ENCODE assay signal across 8 cellular contexts in genomic region chr1:120257055-120257786, GRCh38.
A peak's percentile ranks its signal among the peaks of the same experiment; 100 is the strongest.
DNase-seq lines count a peak whose midpoint lies in the region; ATAC-seq, FAIRE-seq and TF ChIP-seq lines count a peak whose summit lies in the region.
"Not testable (repeated sequence)": the region's sequence is repeated elsewhere in the genome, so short reads cannot be mapped to it uniquely, and the experiment has no call there.

No MANE protein-coding gene starts in this region.

- CTCF ChIA-PET in HCT116 (lab: Charles Lee); activated CD8-positive, alpha-beta T cell treated with anti-CD3 and anti-CD28 coated beads for 36 hours (lab: Charles Lee); K562 (lab: Yijun Ruan, JAX; ENCODE audit: low intra/inter-chr PET ratio): not testable (repeated sequence)

- H3K9me3 Mint-ChIP-seq in activated CD8-positive, alpha-beta T cell treated with anti-CD3 and anti-CD28 coated beads for 36 hours; activated T-helper 17 cell treated with anti-CD3 and anti-CD28 coated beads, Interleukin-2, amount 50 U/mL, for 72 hours: not testable (repeated sequence)

- not testable (repeated sequence) for H2AFZ ChIP-seq in HCT116 (ENCODE audit: low read depth, low read length, poor library complexity, severe bottlenecking); K562 (ENCODE audit: low read depth, low read length)

- in situ Hi-C loops in K562 (cut with MboI) = not testable (repeated sequence)

- not testable (repeated sequence) for H3K4me1 Mint-ChIP-seq in activated CD8-positive, alpha-beta T cell treated with anti-CD3 and anti-CD28 coated beads for 36 hours (ENCODE audit: low read depth); activated T-helper 17 cell treated with anti-CD3 and anti-CD28 coated beads, Interleukin-2, amount 50 U/mL, for 72 hours

- not testable (repeated sequence) for H3K36me3 ChIP-seq in HCT116 (ENCODE audit: control insufficient read depth in 1 of 2, insufficient read depth in 2 of 2, low read length in 2 of 2); RWPE2 (ENCODE audit: low read depth); K562 (ENCODE audit: control insufficient read depth, insufficient read depth, low read length); heart right ventricle; psoas muscle (ENCODE audit: insufficient read depth in 1 of 2, low read depth in 1 of 2)

- H3K9me1 ChIP-seq in K562 (ENCODE audit: control insufficient read depth, insufficient read depth, low read length) = not testable (repeated sequence)

- H4K20me1 ChIP-seq in HCT116 (ENCODE audit: insufficient read depth); K562 (replicated peaks; ENCODE audit: control insufficient read depth, insufficient read depth, low read length): not testable (repeated sequence)

- not testable (repeated sequence) for H3K9ac ChIP-seq in HCT116 (ENCODE audit: low read length); K562 (ENCODE audit: insufficient read depth in 1 of 2, low read depth in 2 of 2, low read length in 2 of 2)

- not testable (repeated sequence) for H3K4me3 Mint-ChIP-seq in activated CD8-positive, alpha-beta T cell treated with anti-CD3 and anti-CD28 coated beads for 36 hours; activated T-helper 17 cell treated with anti-CD3 and anti-CD28 coated beads, Interleukin-2, amount 50 U/mL, for 72 hours

- not testable (repeated sequence) for TF ChIP-seq POLR2A in HCT116 (IDR thresholded peaks at IDR 0.05; ENCODE audit: borderline replicate concordance, extremely low read depth, insufficient read depth, insufficient read length); K562 (conservative IDR thresholded peaks at IDR 0.05)

- not testable (repeated sequence) for DNase-seq in HCT116 (ENCODE audit: low read depth, low spot score); RWPE2 (ENCODE audit: low spot score); activated CD8-positive, alpha-beta T cell treated with anti-CD3 and anti-CD28 coated beads for 36 hours; K562 (ENCODE audit: extremely low read depth in 1 of 4, low spot score in 3 of 4); heart right ventricle; psoas muscle; stimulated activated naive CD8-positive, alpha-beta T cell treated with anti-CD3 and anti-CD28 coated beads, Interleukin-15, Interleukin-2, amounts not matched to agents 100 U/mL and 50 U/mL, for 24 hours

- H3K4me1 ChIP-seq in HCT116 (ENCODE audit: control insufficient read depth in 1 of 2, insufficient read depth in 2 of 2, low read length in 2 of 2); RWPE2 (ENCODE audit: insufficient read depth, poor library complexity, severe bottlenecking); K562 (replicated peaks in 1 of 2; ENCODE audit: control insufficient read depth in 2 of 2, insufficient read depth in 2 of 2, low read length in 2 of 2); heart right ventricle; psoas muscle: not testable (repeated sequence)

- not testable (repeated sequence) for H3K4me3 ChIP-seq in HCT116 (replicated peaks in 1 of 2; ENCODE audit: low read depth in 1 of 2, low read length in 2 of 2); RWPE2 (ENCODE audit: severe bottlenecking); K562; heart right ventricle; psoas muscle

- FAIRE-seq in K562 (lab: Jason Lieb, UNC) = not testable (repeated sequence)

- intact Hi-C loops in HCT116 (cut with micrococcal nuclease); activated CD8-positive, alpha-beta T cell treated with anti-CD3 and anti-CD28 coated beads for 36 hours (cut with micrococcal nuclease); K562 (cut with micrococcal nuclease); heart right ventricle (cut with DNase I); psoas muscle (cut with DNase I): not testable (repeated sequence)

- not testable (repeated sequence) for H3K27ac ChIP-seq in HCT116 (ENCODE audit: low read depth, low read length); RWPE2 (ENCODE audit: poor library complexity, severe bottlenecking); K562 (ENCODE audit: extremely low read depth, low read depth, low read length); heart right ventricle; psoas muscle

- not testable (repeated sequence) for H3K36me3 Mint-ChIP-seq in activated CD8-positive, alpha-beta T cell treated with anti-CD3 and anti-CD28 coated beads for 36 hours (ENCODE audit: low read depth); activated T-helper 17 cell treated with anti-CD3 and anti-CD28 coated beads, Interleukin-2, amount 50 U/mL, for 72 hours (ENCODE audit: low read depth)

- not testable (repeated sequence) for H3K79me2 ChIP-seq in HCT116 (ENCODE audit: insufficient read depth, low read length); K562 (ENCODE audit: control insufficient read depth, insufficient read depth, low read length)

- not testable (repeated sequence) for H3K27ac Mint-ChIP-seq in activated CD8-positive, alpha-beta T cell treated with anti-CD3 and anti-CD28 coated beads for 36 hours; activated T-helper 17 cell treated with anti-CD3 and anti-CD28 coated beads, Interleukin-2, amount 50 U/mL, for 72 hours

- H3K9me3 ChIP-seq in HCT116 (ENCODE audit: control insufficient read depth in 1 of 2, insufficient read depth in 1 of 2, low read depth in 1 of 2, low read length in 2 of 2); RWPE2 (ENCODE audit: severe bottlenecking); K562 (replicated peaks; ENCODE audit: control insufficient read depth, insufficient read depth, low read depth, low read length); heart right ventricle; psoas muscle: not testable (repeated sequence)

- not testable (repeated sequence) for TF ChIP-seq RAD21 in HCT116 (IDR thresholded peaks at IDR 0.05; ENCODE audit: low read depth); K562 (CRISPR knock-in tag; conservative IDR thresholded peaks at IDR 0.05 in 1 of 2, IDR thresholded peaks at IDR 0.05 in 1 of 2)

- H3K27me3 Mint-ChIP-seq in activated CD8-positive, alpha-beta T cell treated with anti-CD3 and anti-CD28 coated beads for 36 hours; activated T-helper 17 cell treated with anti-CD3 and anti-CD28 coated beads, Interleukin-2, amount 50 U/mL, for 72 hours: not testable (repeated sequence)

- POLR2A ChIA-PET in HCT116 (lab: Charles Lee); activated CD8-positive, alpha-beta T cell treated with anti-CD3 and anti-CD28 coated beads for 36 hours (lab: Charles Lee); K562 (lab: Yijun Ruan, JAX): not testable (repeated sequence)

- TF ChIP-seq EP300 in K562 (IDR thresholded peaks at IDR 0.05; ENCODE audit: low read length) = not testable (repeated sequence)

- H3K9me2 ChIP-seq in HCT116 (ENCODE audit: insufficient read depth) = not testable (repeated sequence)

- not testable (repeated sequence) for TF ChIP-seq CTCF in HCT116 (IDR thresholded peaks at IDR 0.05 in 2 of 3, conservative IDR thresholded peaks at IDR 0.05 in 1 of 3; ENCODE audit: borderline replicate concordance in 1 of 3, insufficient read depth in 1 of 3, low read depth in 2 of 3, low read length in 2 of 3); RWPE2 (IDR thresholded peaks at IDR 0.05; ENCODE audit: poor library complexity, severe bottlenecking); activated CD8-positive, alpha-beta T cell treated with anti-CD3 and anti-CD28 coated beads for 36 hours (IDR thresholded peaks at IDR 0.05); K562 (IDR thresholded peaks at IDR 0.05 in 2 of 3, conservative IDR thresholded peaks at IDR 0.05 in 1 of 3; ENCODE audit: insufficient read depth in 2 of 3, low read depth in 1 of 3, low read length in 3 of 3); heart right ventricle (IDR thresholded peaks at IDR 0.05); psoas muscle (IDR thresholded peaks at IDR 0.05)

- not testable (repeated sequence) for H3K27me3 ChIP-seq in HCT116 (ENCODE audit: insufficient read depth, low read length); RWPE2 (ENCODE audit: insufficient read depth, poor library complexity, severe bottlenecking); K562 (ENCODE audit: control insufficient read depth in 2 of 2, insufficient read depth in 2 of 2, low read length in 2 of 2); heart right ventricle; psoas muscle (ENCODE audit: insufficient read depth in 3 of 3, low read length in 2 of 3)

- not testable (repeated sequence) for H3K4me2 ChIP-seq in HCT116 (ENCODE audit: low read length); K562 (ENCODE audit: insufficient read depth, low read length)

- RAD21 ChIA-PET in HCT116 (lab: Charles Lee; ENCODE audit: low non-redundant PET in 1 of 2, low total read pairs in 2 of 2, uncharacterized antibody in 2 of 2, unreplicated experiment in 2 of 2) = not testable (repeated sequence)

- not testable (repeated sequence) for BruUV-seq in HCT116 (replicated peaks; lab: Mats Ljungman, UMichigan); K562 (replicated peaks; lab: Mats Ljungman, UMichigan)

- WGBS in K562 (ENCODE audit: insufficient coverage, low coverage, missing lambda C conversion rate) = no CpG with 5 or more reads among the region's 6 CpGs
- WGBS in heart right ventricle, 2 donors = no CpG with 5 or more reads among the region's 6 CpGs
- WGBS in psoas muscle, 3 donors = no CpG with 5 or more reads among the region's 6 CpGs

- ATAC-seq in HCT116 = peak; percentile 27; the same call in 1 of the 2 replicates
- peak; percentile 93 for ATAC-seq in RWPE2 (ENCODE audit: low read depth)
- peak; percentile 78 for ATAC-seq in activated CD8-positive, alpha-beta T cell treated with anti-CD3 and anti-CD28 coated beads for 36 hours
- peak; percentile 66 for ATAC-seq in activated T-helper 17 cell treated with anti-CD3 and anti-CD28 coated beads, Interleukin-2, amount 50 U/mL, for 72 hours (replicated peaks)
- peak; percentile 79 for ATAC-seq in K562
- ATAC-seq in heart right ventricle = peak in 7 of 8 donors; percentile 16 to 49 (median 27)
- peak in 3 of 4 donors; percentile 55 to 83 (median 77) for ATAC-seq in psoas muscle
- peak; percentile 69 for ATAC-seq in stimulated activated naive CD8-positive, alpha-beta T cell treated with anti-CD3 and anti-CD28 coated beads, Interleukin-15, Interleukin-2, amounts not matched to agents 100 U/mL and 50 U/mL, for 24 hours

Comparison
In these comparisons a context has a peak if more than half of its experiments do, and no peak if none do; other contexts are left out.
1. ATAC-seq: peak in every context shown above with its lines; median percentile 93 in RWPE2; 79 in K562; 78 in activated CD8-positive, alpha-beta T cell treated with anti-CD3 and anti-CD28 coated beads for 36 hours; 77 in psoas muscle; 69 in stimulated activated naive CD8-positive, alpha-beta T cell treated with anti-CD3 and anti-CD28 coated beads, Interleukin-15, Interleukin-2, amounts not matched to agents 100 U/mL and 50 U/mL, for 24 hours; 66 in activated T-helper 17 cell treated with anti-CD3 and anti-CD28 coated beads, Interleukin-2, amount 50 U/mL, for 72 hours; 27 in HCT116; 27 in heart right ventricle.